Comparison of ENCODE assay signal across 7 cellular contexts in the genomic region with DNA sequence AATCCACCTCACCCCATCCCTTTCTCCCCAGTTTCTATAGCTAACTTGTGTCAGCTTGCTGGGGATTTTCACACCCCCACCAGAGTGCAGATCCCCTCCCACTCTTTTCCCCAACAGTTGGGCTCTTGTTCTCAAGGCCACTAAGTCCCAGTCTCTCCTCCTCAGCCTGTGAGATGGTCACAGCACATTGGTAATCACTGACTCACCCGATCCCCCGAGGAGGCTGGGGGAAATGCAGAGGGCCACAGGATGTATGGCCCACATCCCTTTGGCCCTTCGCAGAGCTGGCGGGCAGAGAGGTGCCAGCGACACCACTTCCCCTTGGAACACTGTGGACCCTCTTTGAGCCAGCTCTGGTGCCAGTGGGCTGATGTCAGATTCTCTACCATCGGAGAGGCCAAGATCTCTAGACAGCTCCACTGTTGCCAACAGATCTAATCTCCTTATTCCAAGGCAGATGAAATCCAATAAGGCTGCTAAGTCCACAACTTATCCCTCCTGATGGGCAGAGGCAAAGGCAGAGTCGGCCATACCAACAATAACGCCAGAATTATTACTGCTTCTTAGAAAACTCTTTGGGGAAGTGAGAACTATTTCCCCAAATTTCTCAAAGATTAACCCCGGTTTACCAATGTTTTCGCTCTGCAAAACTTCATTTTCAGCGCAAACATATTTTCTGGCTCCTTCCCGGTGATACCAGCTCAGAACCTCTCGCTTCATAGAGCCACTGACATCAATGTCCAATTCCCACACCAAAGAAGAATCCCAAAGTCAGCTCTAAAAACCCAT. TPM values are rescaled to one million over a fixed set of nuclear protein-coding genes. Genes with fewer than 3 reads are reported as not detected.
A peak's percentile ranks its signal among the peaks of the same experiment; 100 is the strongest.
DNase-seq lines count a peak whose midpoint lies in the region; ATAC-seq and TF ChIP-seq lines count a peak whose summit lies in the region.

No MANE protein-coding gene starts in this region.

- H3K4me1 ChIP-seq in OCI-LY1 (ENCODE audit: insufficient read depth, low read length, severe bottlenecking) (peaks cover 28% of the 10 kb centered on the region), breast epithelium (no peaks in the 10 kb centered on the region)

- H3K4me3 ChIP-seq in OCI-LY1 (ENCODE audit: low read depth, low read length, poor library complexity, severe bottlenecking) (peak overlapping the region; percentile 69), breast epithelium (peak overlapping the region; percentile 73 to 89 (median 84))

- intact Hi-C loops in breast epithelium (cut with DNase I; ENCODE audit: low total_unique reads): loop anchor here (5.0 kb wide), 1 partner anchor 63 kb away; no protein-coding TSS in a partner anchor
- intact Hi-C loops in left colon (cut with DNase I, micrococcal nuclease): loop anchor here (5.0 kb wide), 2 partner anchors 58 to 63 kb away; no protein-coding TSS in a partner anchor

- H3K27me3 ChIP-seq in OCI-LY1 (ENCODE audit: insufficient read depth, low read length) (no peaks in the 10 kb centered on the region), breast epithelium (no peaks in the 10 kb centered on the region)

- H3K9me2 ChIP-seq in OCI-LY1 (ENCODE audit: low read depth, low read length): no peaks in the 10 kb centered on the region

- DNase-seq in GM13977 (ENCODE audit: low spot score): peak; percentile 55
- DNase-seq in breast epithelium (ENCODE audit: low spot score in 2 of 2): no peak
- DNase-seq in left colon: peak; percentile 21 to 27
- peak; percentile 15 for DNase-seq in stimulated activated CD8-positive, alpha-beta memory T cell treated with anti-CD3 and anti-CD28 coated beads, Interleukin-4, amount 100 ng/mL, for 24 hours (ENCODE audit: low read depth)
- no peak for DNase-seq in NCI-H146 (lab: John Stamatoyannopoulos, UW)

- no peak overlapping the region for H3K27ac ChIP-seq in OCI-LY1 (ENCODE audit: low read depth, low read length, poor library complexity, severe bottlenecking)
- peak overlapping the region; percentile 80 to 83 for H3K27ac ChIP-seq in breast epithelium

- no peak overlapping the region for H2AFZ ChIP-seq in OCI-LY1 (ENCODE audit: low read length)

- H3K4me2 ChIP-seq in OCI-LY1 (ENCODE audit: low read length): peak overlapping the region; percentile 92

- H4K20me1 ChIP-seq in OCI-LY1 (ENCODE audit: insufficient read depth, low read length): no peaks in the 10 kb centered on the region

- ATAC-seq in left colon: no peak
- no peak for ATAC-seq in GM19328 (IDR thresholded peaks at IDR 0.05; ENCODE audit: unreplicated experiment)

- TF ChIP-seq CTCF in GM13977 (IDR thresholded peaks at IDR 0.05; ENCODE audit: extremely low read depth, insufficient read depth, missing control alignments): no peak
- TF ChIP-seq CTCF in OCI-LY1 (IDR thresholded peaks at IDR 0.05; ENCODE audit: low read length): no peak
- TF ChIP-seq CTCF in breast epithelium (IDR thresholded peaks at IDR 0.05): no peak

- H3K9me3 ChIP-seq in OCI-LY1 (ENCODE audit: low read length) (no peaks in the 10 kb centered on the region), breast epithelium (no peaks in the 10 kb centered on the region)

- H3K36me3 ChIP-seq in OCI-LY1 (ENCODE audit: insufficient read depth, low read length): no peaks in the 10 kb centered on the region
- H3K36me3 ChIP-seq in breast epithelium: no peaks in the 10 kb centered on the region

- no peaks in the 10 kb centered on the region for H3F3A ChIP-seq in OCI-LY1 (ENCODE audit: insufficient read depth, low read length)

- in situ Hi-C loops in GM13977 (cut with MboI; ENCODE audit: low pct_unique_long_range_greater_than_20kb, low sequenced_read_pairs, unreplicated experiment): no loop called here

- H3K79me2 ChIP-seq in OCI-LY1 (ENCODE audit: insufficient read depth, low read length): no peaks in the 10 kb centered on the region

- no peak for TF ChIP-seq POLR2A in breast epithelium (IDR thresholded peaks at IDR 0.05)

- H3K9ac ChIP-seq in OCI-LY1 (ENCODE audit: low read length): no peak overlapping the region; the same call in 1 of the 2 replicates

RNA-seq across cellular contexts. Expression of gene FMNL3, which starts 1.5 kb away (rescaled TPM):
- total RNA-seq in breast epithelium: 10 to 100 TPM in 2 of 3 donors, 1 to 10 TPM in 1; 9.8 to 13.8 (median 13.3) TPM
- total RNA-seq in left colon: 1 to 10 TPM; 2.9 to 8.0 TPM

RNA-seq across cellular contexts. Expression of gene TMBIM6, which starts 35.7 kb away (rescaled TPM):
- total RNA-seq in breast epithelium (100 to 1,000 TPM; 364 to 620 (median 409) TPM), left colon (100 to 1,000 TPM; 880 to 918 TPM)

Comparison
In these comparisons a context has a peak if more than half of its experiments do, and no peak if none do; other contexts are left out.
1. DNase-seq: peak in GM13977 (single experiment), left colon (2 of 2) and stimulated activated CD8-positive, alpha-beta memory T cell treated with anti-CD3 and anti-CD28 coated beads, Interleukin-4, amount 100 ng/mL, for 24 hours (single experiment); none in breast epithelium (0 of 2) and NCI-H146 (single experiment).